1 cellular context compared by ENCODE assay signal in the genomic region with DNA sequence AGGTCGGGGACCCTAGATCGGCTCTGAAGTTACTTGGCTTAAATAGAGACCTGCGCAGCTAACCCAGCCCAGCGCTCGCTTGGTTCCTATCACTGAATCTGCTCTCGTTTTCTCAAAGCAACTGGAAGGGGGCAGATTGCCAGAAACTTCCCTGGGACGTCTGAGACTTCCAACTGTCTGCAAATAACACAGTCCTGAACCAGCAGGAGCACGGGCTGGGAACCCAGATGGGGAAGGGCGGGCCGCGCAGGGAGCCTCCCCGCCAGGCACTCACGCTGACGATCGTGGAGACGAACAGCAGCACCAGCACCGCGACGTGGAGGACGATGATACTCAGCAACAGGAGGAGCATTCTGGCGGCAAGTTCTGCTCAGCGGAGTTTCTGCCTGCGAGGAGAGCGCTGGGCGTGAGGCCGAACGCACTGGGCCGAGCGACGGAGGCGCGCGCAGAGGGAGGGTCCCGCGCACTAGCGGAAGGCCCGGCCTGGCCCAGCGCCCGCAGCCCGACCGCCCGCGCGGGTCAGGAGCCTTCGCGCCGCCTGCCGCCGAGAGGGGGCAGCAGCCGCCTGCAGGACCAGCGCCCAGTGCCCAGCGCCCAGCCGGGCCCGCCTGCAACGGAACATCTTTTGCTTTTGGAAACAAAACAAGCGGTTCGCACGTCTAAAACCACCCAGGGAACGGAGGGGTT.
TF ChIP-seq lines count a peak whose summit lies in the region.

No MANE protein-coding gene starts in this region.

TF ChIP-seq in IMR-90, 13 proteins besides CTCF, POLR2A, EP300 and RAD21 (continued from another document):
- TF ChIP-seq, protein P1, sequence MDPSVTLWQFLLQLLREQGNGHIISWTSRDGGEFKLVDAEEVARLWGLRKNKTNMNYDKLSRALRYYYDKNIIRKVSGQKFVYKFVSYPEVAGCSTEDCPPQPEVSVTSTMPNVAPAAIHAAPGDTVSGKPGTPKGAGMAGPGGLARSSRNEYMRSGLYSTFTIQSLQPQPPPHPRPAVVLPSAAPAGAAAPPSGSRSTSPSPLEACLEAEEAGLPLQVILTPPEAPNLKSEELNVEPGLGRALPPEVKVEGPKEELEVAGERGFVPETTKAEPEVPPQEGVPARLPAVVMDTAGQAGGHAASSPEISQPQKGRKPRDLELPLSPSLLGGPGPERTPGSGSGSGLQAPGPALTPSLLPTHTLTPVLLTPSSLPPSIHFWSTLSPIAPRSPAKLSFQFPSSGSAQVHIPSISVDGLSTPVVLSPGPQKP (IDR thresholded peaks at IDR 0.05; ENCODE audit: borderline replicate concordance, low read depth, low read length), result no peak
- TF ChIP-seq RCOR1 (IDR thresholded peaks at IDR 0.05; ENCODE audit: insufficient replicate concordance, low read length) (no peak), MAZ (IDR thresholded peaks at IDR 0.05; ENCODE audit: borderline replicate concordance, low read depth, low read length) (peak; percentile 33; the same call in 1 of the 2 replicates), MAFK (IDR thresholded peaks at IDR 0.05; ENCODE audit: low read depth, low read length) (peak; percentile 12; the same call in 1 of the 2 replicates), SMC3 (IDR thresholded peaks at IDR 0.05; ENCODE audit: low read depth, low read length) (peak; percentile 92)
- TF ChIP-seq, protein P2, sequence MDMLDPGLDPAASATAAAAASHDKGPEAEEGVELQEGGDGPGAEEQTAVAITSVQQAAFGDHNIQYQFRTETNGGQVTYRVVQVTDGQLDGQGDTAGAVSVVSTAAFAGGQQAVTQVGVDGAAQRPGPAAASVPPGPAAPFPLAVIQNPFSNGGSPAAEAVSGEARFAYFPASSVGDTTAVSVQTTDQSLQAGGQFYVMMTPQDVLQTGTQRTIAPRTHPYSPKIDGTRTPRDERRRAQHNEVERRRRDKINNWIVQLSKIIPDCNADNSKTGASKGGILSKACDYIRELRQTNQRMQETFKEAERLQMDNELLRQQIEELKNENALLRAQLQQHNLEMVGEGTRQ (IDR thresholded peaks at IDR 0.05; ENCODE audit: low read depth, low read length), result no peak
